8 cellular contexts compared by ENCODE assay signal in genomic region chr12:53079226-53080117, GRCh38. TPM values are rescaled to one million over a fixed set of nuclear protein-coding genes. Genes with fewer than 3 reads are reported as not detected.
A peak's percentile ranks its signal among the peaks of the same experiment; 100 is the strongest.
DNase-seq lines count a peak whose midpoint lies in the region; ATAC-seq and TF ChIP-seq lines count a peak whose summit lies in the region.

Gene SPRYD3, minus strand, starts transcription at chr12:53079390. Its CDS starts 57 bp downstream, at chr12:53079333.

- H3K9me2 ChIP-seq in DOHH2 (replicated peaks; ENCODE audit: control insufficient read depth, low read length) (no peaks in the 10 kb centered on the region), GM23338 (ENCODE audit: insufficient read depth) (no peaks in the 10 kb centered on the region)

- H3K4me3 Mint-ChIP-seq in GM23338 (peak within 1 kb of the TSS; percentile 82), natural killer cell (peak within 1 kb of the TSS; percentile 97)

- H3K36me3 Mint-ChIP-seq in GM23338 (ENCODE audit: low read depth) (peaks cover 4% of the 10 kb centered on the region; the same call in 1 of the 3 replicates), natural killer cell (peaks cover 6% of the 10 kb centered on the region)

- H3K4me1 Mint-ChIP-seq in GM23338 = peaks cover 11% of the 10 kb centered on the region
- H3K4me1 Mint-ChIP-seq in natural killer cell = peaks cover 46 to 49% of the 10 kb centered on the region in 2 donors

- H3K9me3 Mint-ChIP-seq in GM23338 (no peaks in the 10 kb centered on the region; the same call in 2 of the 3 replicates), natural killer cell (no peaks in the 10 kb centered on the region)

- peak within 1 kb of the TSS; percentile 27 for H3K27ac ChIP-seq in DOHH2 (ENCODE audit: low read depth, low read length)
- H3K27ac ChIP-seq in GM23338 (ENCODE audit: low read depth) = peak within 1 kb of the TSS; percentile 91

- H3K36me3 ChIP-seq in DOHH2 (ENCODE audit: control insufficient read depth, low read length) = peaks cover 22% of the 10 kb centered on the region
- H3K36me3 ChIP-seq in GM23338 (ENCODE audit: insufficient read depth) = no peaks in the 10 kb centered on the region

- peak within 1 kb of the TSS; percentile 99 for H2AFZ ChIP-seq in GM23338

- H3K4me1 ChIP-seq in DOHH2 (ENCODE audit: control insufficient read depth, low read length) (peaks cover 16% of the 10 kb centered on the region), GM23338 (ENCODE audit: insufficient read depth) (peaks cover 8% of the 10 kb centered on the region)

- H3K27me3 ChIP-seq in DOHH2 (ENCODE audit: control insufficient read depth, low read length) (no peaks in the 10 kb centered on the region), GM23338 (ENCODE audit: insufficient read depth) (peaks cover 29% of the 10 kb centered on the region)

- peak within 1 kb of the TSS; percentile 81; the same call in 1 of the 2 replicates for H3K27ac Mint-ChIP-seq in GM23338
- peak within 1 kb of the TSS; percentile 91 to 95 for H3K27ac Mint-ChIP-seq in natural killer cell

- H4K20me1 ChIP-seq in DOHH2 (ENCODE audit: control insufficient read depth, insufficient read depth, low read depth, low read length) (no peaks in the 10 kb centered on the region), GM23338 (replicated peaks; ENCODE audit: insufficient read depth) (no peaks in the 10 kb centered on the region)

- ATAC-seq in GM23338 (peak; percentile 96), natural killer cell (peak; percentile 97 to 99 (median 97))

- H3K4me3 ChIP-seq in DOHH2 (ENCODE audit: low read length) (peak within 1 kb of the TSS; percentile 90), GM23338 (peak within 1 kb of the TSS; percentile 91)

- H3K4me2 ChIP-seq in DOHH2 (ENCODE audit: low read length) (peak within 1 kb of the TSS; percentile 98), GM23338 (peak within 1 kb of the TSS; percentile 98)

- H3F3A ChIP-seq in DOHH2 (ENCODE audit: control insufficient read depth, insufficient read depth) (no peaks in the 10 kb centered on the region), GM23338 (replicated peaks; ENCODE audit: low read depth) (peaks cover 16% of the 10 kb centered on the region; the same call in 1 of the 2 replicates)

- H3K79me2 ChIP-seq in DOHH2 (ENCODE audit: control insufficient read depth, low read length) (peaks cover 18% of the 10 kb centered on the region), GM23338 (replicated peaks; ENCODE audit: insufficient read depth) (no peaks in the 10 kb centered on the region)

- intact Hi-C loops in natural killer cell (cut with micrococcal nuclease) = no loop called here

- no peaks in the 10 kb centered on the region for H3K9me3 ChIP-seq in DOHH2 (ENCODE audit: control insufficient read depth, insufficient read depth, low read length)

- no peak for TF ChIP-seq CTCF in DOHH2 (IDR thresholded peaks at IDR 0.05; ENCODE audit: low read depth, low read length, poor library complexity, severe bottlenecking)
- TF ChIP-seq CTCF in GM23338 (conservative IDR thresholded peaks at IDR 0.05; ENCODE audit: low read depth in 2 of 2) = no peak
- no peak for TF ChIP-seq CTCF in natural killer cell (IDR thresholded peaks at IDR 0.05)

- H3K27me3 Mint-ChIP-seq in GM23338 (ENCODE audit: insufficient read depth, low read depth, poor library complexity) (peaks cover 17% of the 10 kb centered on the region), natural killer cell (ENCODE audit: low read depth in 2 of 2) (no peaks in the 10 kb centered on the region)

- peak; percentile 98 for DNase-seq in GM23338 (ENCODE audit: low spot score)
- DNase-seq in LHCN-M2 (ENCODE audit: low read depth) = peak; percentile 97
- DNase-seq in RPMI8226 = peak; percentile 97
- DNase-seq in activated T-helper 1 cell treated with anti-CD3 and anti-CD28 coated beads, Interleukin-2, amount 50 U/mL, for 16 hours (ENCODE audit: low read depth in 1 of 2, low spot score in 1 of 2) = peak; percentile 93 to 94
- peak; percentile 98 for DNase-seq in fibroblast of gingiva (ENCODE audit: low read depth)
- DNase-seq in natural killer cell = peak; percentile 99
- peak; percentile 96 for DNase-seq in stimulated activated naive CD4-positive, alpha-beta T cell treated with Interleukin-2 at 50 U/mL for 16 hours (lab: John Stamatoyannopoulos, UW)

TF ChIP-seq in GM23338, 12 proteins besides CTCF, POLR2A, EP300 and RAD21:
- peak; percentile 32; the same call in 1 of the 2 replicates for TF ChIP-seq ETS1 (IDR thresholded peaks at IDR 0.05)
- peak; percentile 87 for TF ChIP-seq POLR2AphosphoS5 (IDR thresholded peaks at IDR 0.05; ENCODE audit: low read depth)
- TF ChIP-seq CREB1 (CRISPR knock-in tag; IDR thresholded peaks at IDR 0.05; ENCODE audit: low read depth) = peak; percentile 44
- TF ChIP-seq ZNF462 (CRISPR knock-in tag; IDR thresholded peaks at IDR 0.05) = no peak

RNA-seq across cellular contexts. Expression of gene SPRYD3, which starts in this region (rescaled TPM):
- 4.7 and 5.4 TPM in 2 replicates for total RNA-seq in GM23338 (2014; rRNA removed; shearing (Covaris generic))
- 3.4 and 4.3 TPM in 2 replicates for polyA plus RNA-seq in GM23338 (2016; fragmentation: Nextera tagmentation; extraction: Ambion mirVana)
- total RNA-seq in LHCN-M2 (2014; rRNA removed) (20.0 and 21.9 TPM in 2 replicates), natural killer cell (10 to 100 TPM; 32.6 to 48.0 (median 42.6) TPM)
- 32.5 TPM for polyA plus RNA-seq in LHCN-M2 (2012)

Comparison
In these comparisons a context has a peak if more than half of its experiments do, and no peak if none do; other contexts are left out.
1. Peak in every context shown above with its lines: DNase-seq, ATAC-seq, H3K4me3 ChIP-seq and H3K27ac ChIP-seq.